ENCODE assay signal across 1 cellular context in the genomic region with DNA sequence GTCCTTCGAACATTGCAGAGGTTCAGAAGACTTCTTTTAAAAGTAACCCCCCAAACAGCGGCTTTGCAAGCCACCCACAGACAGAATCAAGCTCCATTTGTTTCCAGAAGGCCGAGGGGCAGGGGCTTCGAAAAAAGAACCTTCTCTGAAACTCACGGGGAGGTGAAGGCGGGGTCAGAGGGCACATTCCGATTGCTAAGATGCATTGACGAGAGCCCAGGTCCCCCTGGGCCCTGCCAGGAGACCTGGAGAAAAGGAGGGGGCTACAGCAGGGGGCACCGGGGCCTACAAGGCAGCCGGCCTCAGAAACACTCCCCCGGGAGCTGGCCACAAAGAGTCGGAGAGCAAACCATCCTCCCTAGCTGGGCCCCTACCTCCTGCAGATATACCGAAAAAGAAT.
TF ChIP-seq lines count a peak whose summit lies in the region.

No MANE protein-coding gene starts in this region.

TF ChIP-seq in H1, 55 proteins besides CTCF, POLR2A, EP300 and RAD21:
- no peak for TF ChIP-seq YY1 (IDR thresholded peaks at IDR 0.05; ENCODE audit: low read depth, low read length)
- TF ChIP-seq CBX5 (IDR thresholded peaks at IDR 0.05; ENCODE audit: low read depth, low read length), result no peak
- no peak for TF ChIP-seq ASH2L (IDR thresholded peaks at IDR 0.05; ENCODE audit: low read length)
- TF ChIP-seq ZNF274 (IDR thresholded peaks at IDR 0.05; ENCODE audit: borderline replicate concordance, extremely low read depth, low read length), result no peak
- no peak for TF ChIP-seq JUND (IDR thresholded peaks at IDR 0.05; ENCODE audit: low read length)
- TF ChIP-seq SP2 (IDR thresholded peaks at IDR 0.05; ENCODE audit: low read length), result no peak
- TF ChIP-seq NANOG (IDR thresholded peaks at IDR 0.05; ENCODE audit: insufficient read depth, low read depth, low read length, poor library complexity, severe bottlenecking), result no peak
- TF ChIP-seq RFX5 (IDR thresholded peaks at IDR 0.05; ENCODE audit: borderline replicate concordance, low read depth, low read length), result no peak
- no peak for TF ChIP-seq SIRT6 (IDR thresholded peaks at IDR 0.05; ENCODE audit: low read length)
